Comparison of ENCODE assay signal across 13 cellular contexts in the genomic region with DNA sequence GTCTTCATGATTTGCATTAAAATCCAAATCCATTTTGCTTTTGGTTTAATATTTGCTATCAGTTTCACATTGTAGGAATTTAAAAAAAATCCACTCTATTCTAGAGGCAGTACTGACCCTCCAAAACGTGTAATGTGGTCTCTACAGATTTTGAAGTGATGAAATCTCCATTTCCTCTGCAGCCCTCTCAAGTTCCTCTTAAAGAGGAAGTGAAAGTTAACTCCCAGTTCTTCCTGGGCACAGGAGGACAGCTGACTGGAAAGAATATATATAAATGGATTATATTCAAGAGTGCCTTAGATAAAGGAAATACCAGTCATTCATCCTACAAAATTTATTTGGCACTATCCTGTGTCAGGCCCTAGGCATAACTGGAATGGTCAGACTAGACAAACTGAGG.
DNase-seq lines count a peak whose midpoint lies in the region; ATAC-seq and TF ChIP-seq lines count a peak whose summit lies in the region.
"Had no signal": no experiment of that assay in that cellular context is flagged by ENCODE, and none has a peak within 500 bp of the region (broad histone marks: within the 10 kb centered on the region; RNA-seq: fewer than 3 reads in every experiment).

No MANE protein-coding gene starts in this region.

- intact Hi-C loops in activated CD8-positive, alpha-beta T cell treated with anti-CD3 and anti-CD28 coated beads for 36 hours (cut with micrococcal nuclease): no loop called here
- intact Hi-C loops in spleen (cut with DNase I; ENCODE audit: low total_unique reads): no loop called here

- POLR2A ChIA-PET in activated CD8-positive, alpha-beta T cell treated with anti-CD3 and anti-CD28 coated beads, Interleukin-2, amount 10 ng/mL, durations not matched to agents 7 days and 5 days (lab: Charles Lee): interaction anchor here (0.9 kb wide), 1 partner anchor 10 kb away, joined by 5 read pairs; no protein-coding TSS in a partner anchor
- POLR2A ChIA-PET in activated CD8-positive, alpha-beta T cell treated with anti-CD3 and anti-CD28 coated beads for 36 hours (lab: Charles Lee): interaction anchor here (0.9 kb wide), 1 partner anchor 83 kb away, joined by 5 read pairs; no protein-coding TSS in a partner anchor

- no peak overlapping the region for H3K4me3 Mint-ChIP-seq in activated CD8-positive, alpha-beta T cell treated with anti-CD3 and anti-CD28 coated beads, Interleukin-2, amount 10 ng/mL, durations not matched to agents 7 days and 5 days
- H3K4me3 Mint-ChIP-seq in activated CD8-positive, alpha-beta T cell treated with anti-CD3 and anti-CD28 coated beads for 36 hours: no peak overlapping the region
- H3K4me3 Mint-ChIP-seq: activated CD4-positive, alpha-beta T cell treated with anti-CD3 and anti-CD28 coated beads for 36 hours had no signal

- H3K9me3 Mint-ChIP-seq in activated CD8-positive, alpha-beta T cell treated with anti-CD3 and anti-CD28 coated beads, Interleukin-2, amount 10 ng/mL, durations not matched to agents 7 days and 5 days (ENCODE audit: insufficient read depth): peaks cover 4% of the 10 kb centered on the region
- H3K9me3 Mint-ChIP-seq in activated CD8-positive, alpha-beta T cell treated with anti-CD3 and anti-CD28 coated beads for 36 hours: peaks cover 3% of the 10 kb centered on the region

- H2BK5ac ChIP-seq in mesenchymal stem cell (ENCODE audit: low read depth, low read length, poor library complexity, severe bottlenecking): no peak overlapping the region

- TF ChIP-seq POLR2A in gastroesophageal sphincter (IDR thresholded peaks at IDR 0.05): no peak
- no peak for TF ChIP-seq POLR2A in spleen (IDR thresholded peaks at IDR 0.05)

- no peak overlapping the region for H3K4ac ChIP-seq in mesenchymal stem cell (ENCODE audit: low read depth in 1 of 2, low read length in 2 of 2)

- H3K27ac ChIP-seq in gastroesophageal sphincter (no peak overlapping the region), spleen (peak overlapping the region in 5 of 8 donors; percentile 5 to 51 (median 17)), mesenchymal stem cell (ENCODE audit: low read length, poor library complexity, severe bottlenecking) (no peak overlapping the region)
- H3K27ac ChIP-seq: A549 had no signal

- H2AFZ ChIP-seq in mesenchymal stem cell (ENCODE audit: low read depth, low read length): no peak overlapping the region

- CTCF ChIA-PET in activated CD8-positive, alpha-beta T cell treated with anti-CD3 and anti-CD28 coated beads, Interleukin-2, amount 10 ng/mL, durations not matched to agents 7 days and 5 days (lab: Charles Lee): interaction anchor here (1.5 to 1.8 kb wide), 2 partner anchors 28 to 200 kb away, joined by 3 to 5 read pairs; no protein-coding TSS in a partner anchor
- CTCF ChIA-PET in activated CD8-positive, alpha-beta T cell treated with anti-CD3 and anti-CD28 coated beads for 36 hours (lab: Charles Lee): interaction anchor here (1.6 kb wide), 1 partner anchor 36 kb away, joined by 6 read pairs; no protein-coding TSS in a partner anchor

- H3K36me3 ChIP-seq in gastroesophageal sphincter (no peaks in the 10 kb centered on the region), spleen (no peaks in the 10 kb centered on the region), mesenchymal stem cell (ENCODE audit: control insufficient read depth in 1 of 2, insufficient read depth in 2 of 2, low read depth in 1 of 2, low read length in 2 of 2) (no peaks in the 10 kb centered on the region)
- H3K36me3 ChIP-seq: Peyer's patch had no signal

- no peak overlapping the region for H4K8ac ChIP-seq in mesenchymal stem cell (ENCODE audit: low read length)

- H3K27me3 Mint-ChIP-seq in activated CD8-positive, alpha-beta T cell treated with anti-CD3 and anti-CD28 coated beads, Interleukin-2, amount 10 ng/mL, durations not matched to agents 7 days and 5 days (ENCODE audit: low read depth): peaks cover 8% of the 10 kb centered on the region
- no peaks in the 10 kb centered on the region for H3K27me3 Mint-ChIP-seq in activated CD8-positive, alpha-beta T cell treated with anti-CD3 and anti-CD28 coated beads for 36 hours
- H3K27me3 Mint-ChIP-seq: activated CD4-positive, alpha-beta T cell treated with anti-CD3 and anti-CD28 coated beads for 36 hours had no signal

- peak; percentile 50 for ATAC-seq in activated CD8-positive, alpha-beta T cell treated with anti-CD3 and anti-CD28 coated beads, Interleukin-2, amount 10 ng/mL, durations not matched to agents 7 days and 5 days
- ATAC-seq in activated CD8-positive, alpha-beta T cell treated with anti-CD3 and anti-CD28 coated beads for 36 hours: no peak
- ATAC-seq in gastroesophageal sphincter: peak; percentile 53
- ATAC-seq: A549; stimulated activated naive CD8-positive, alpha-beta T cell treated with anti-CD3 and anti-CD28 coated beads, Interleukin-15, Interleukin-2, amounts not matched to agents 100 U/mL and 50 U/mL, for 24 hours had no signal

- no peak overlapping the region for H2BK120ac ChIP-seq in mesenchymal stem cell (ENCODE audit: low read depth, low read length)

- H3K4me3 ChIP-seq in gastroesophageal sphincter: no peak overlapping the region
- H3K4me3 ChIP-seq in spleen: no peak overlapping the region
- H3K4me3 ChIP-seq in mesenchymal stem cell (ENCODE audit: insufficient read depth in 1 of 2, low read depth in 1 of 2, low read length in 2 of 2): no peak overlapping the region
- H3K4me3 ChIP-seq: A549, Peyer's patch had no signal

- no peak overlapping the region for H3K14ac ChIP-seq in mesenchymal stem cell (ENCODE audit: low read length in 2 of 2)

- H2BK15ac ChIP-seq in mesenchymal stem cell (ENCODE audit: low read depth, poor library complexity, severe bottlenecking): no peak overlapping the region

- H3K27me3 ChIP-seq in gastroesophageal sphincter (no peaks in the 10 kb centered on the region), spleen (replicated peaks in 1 of 7) (no peaks in the 10 kb centered on the region), mesenchymal stem cell (ENCODE audit: control insufficient read depth in 1 of 2, insufficient read depth in 1 of 2, low read length in 2 of 2) (peaks cover 0 to 3% of the 10 kb centered on the region in 2 experiments)
- H3K27me3 ChIP-seq: Peyer's patch had no signal

- peaks cover 33% of the 10 kb centered on the region for H3K4me1 Mint-ChIP-seq in activated CD8-positive, alpha-beta T cell treated with anti-CD3 and anti-CD28 coated beads, Interleukin-2, amount 10 ng/mL, durations not matched to agents 7 days and 5 days (ENCODE audit: low read depth)
- peaks cover 29% of the 10 kb centered on the region for H3K4me1 Mint-ChIP-seq in activated CD8-positive, alpha-beta T cell treated with anti-CD3 and anti-CD28 coated beads for 36 hours (ENCODE audit: low read depth)

- WGBS in gastroesophageal sphincter (ENCODE audit: low coverage in 1 of 2), 2 donors: 0 to 13% methylated on average over 1 of the region's 1 CpG
- WGBS in spleen, 5 donors: 0 to 2% (median 2%) methylated on average over 1 of the region's 1 CpG
- WGBS in mesenchymal stem cell: 0% methylated on average over 1 of the region's 1 CpG

- H3K4me1 ChIP-seq in gastroesophageal sphincter (no peaks in the 10 kb centered on the region), spleen (peaks cover 14 to 41% (median 28%) of the 10 kb centered on the region in 6 donors), mesenchymal stem cell (ENCODE audit: control insufficient read depth, insufficient read depth, low read depth, low read length) (no peaks in the 10 kb centered on the region)
- H3K4me1 ChIP-seq: A549 had no signal

- no peaks in the 10 kb centered on the region for H3K9me3 ChIP-seq in gastroesophageal sphincter
- no peaks in the 10 kb centered on the region for H3K9me3 ChIP-seq in spleen
- no peaks in the 10 kb centered on the region for H3K9me3 ChIP-seq in mesenchymal stem cell (ENCODE audit: control insufficient read depth, low read length)
- H3K9me3 ChIP-seq: A549, Peyer's patch had no signal

- no peak overlapping the region for H2AK5ac ChIP-seq in mesenchymal stem cell (ENCODE audit: low read length, severe bottlenecking)

- H3K9ac ChIP-seq in mesenchymal stem cell (ENCODE audit: low read length): no peak overlapping the region

- no peak for DNase-seq in activated CD8-positive, alpha-beta T cell treated with anti-CD3 and anti-CD28 coated beads, Interleukin-2, amount 10 ng/mL, durations not matched to agents 7 days and 5 days
- DNase-seq in activated CD8-positive, alpha-beta T cell treated with anti-CD3 and anti-CD28 coated beads for 36 hours: no peak
- DNase-seq in NOMO-1 (lab: John Stamatoyannopoulos, UW; ENCODE audit: unreplicated experiment in 2 of 2): peak; percentile 71 to 96
- DNase-seq in spleen: no peak
- no peak for DNase-seq in mesenchymal stem cell
- DNase-seq in effector CD8-positive, alpha-beta T cell (lab: John Stamatoyannopoulos, UW): no peak
- DNase-seq in inferior parietal cortex (ENCODE audit: extremely low spot score): no peak
- DNase-seq: mammary epithelial cell; Peyer's patch; stimulated activated naive CD8-positive, alpha-beta T cell treated with anti-CD3 and anti-CD28 coated beads, Interleukin-15, Interleukin-2, amounts not matched to agents 100 U/mL and 50 U/mL, for 24 hours had no signal

- TF ChIP-seq EP300 in gastroesophageal sphincter (IDR thresholded peaks at IDR 0.05): no peak

- H3K27ac Mint-ChIP-seq in activated CD8-positive, alpha-beta T cell treated with anti-CD3 and anti-CD28 coated beads, Interleukin-2, amount 10 ng/mL, durations not matched to agents 7 days and 5 days: no peak overlapping the region
- no peak overlapping the region for H3K27ac Mint-ChIP-seq in activated CD8-positive, alpha-beta T cell treated with anti-CD3 and anti-CD28 coated beads for 36 hours

- no peaks in the 10 kb centered on the region for H3K79me1 ChIP-seq in mesenchymal stem cell (replicated peaks; ENCODE audit: low read length, poor library complexity, severe bottlenecking)

- no peak overlapping the region for H3K18ac ChIP-seq in mesenchymal stem cell (ENCODE audit: low read depth in 1 of 2, low read length in 2 of 2)

- H4K91ac ChIP-seq in mesenchymal stem cell (ENCODE audit: low read length): no peak overlapping the region

- no peak for TF ChIP-seq CTCF in activated CD8-positive, alpha-beta T cell treated with anti-CD3 and anti-CD28 coated beads for 36 hours (IDR thresholded peaks at IDR 0.05)
- TF ChIP-seq CTCF in gastroesophageal sphincter (IDR thresholded peaks at IDR 0.05) (no peak), spleen (IDR thresholded peaks at IDR 0.05 in 8 of 11, conservative IDR thresholded peaks at IDR 0.05 in 3 of 11) (no peak)

- no peak overlapping the region for H3K4me2 ChIP-seq in mesenchymal stem cell (ENCODE audit: low read length, poor library complexity, severe bottlenecking)
- H3K4me2 ChIP-seq: A549 had no signal

- peaks cover 7% of the 10 kb centered on the region for H3K36me3 Mint-ChIP-seq in activated CD8-positive, alpha-beta T cell treated with anti-CD3 and anti-CD28 coated beads, Interleukin-2, amount 10 ng/mL, durations not matched to agents 7 days and 5 days (ENCODE audit: low read depth)
- H3K36me3 Mint-ChIP-seq in activated CD8-positive, alpha-beta T cell treated with anti-CD3 and anti-CD28 coated beads for 36 hours (ENCODE audit: low read depth): no peaks in the 10 kb centered on the region

- H2BK12ac ChIP-seq in mesenchymal stem cell (ENCODE audit: low read length in 2 of 2): no peak overlapping the region

- H3K23ac ChIP-seq in mesenchymal stem cell (ENCODE audit: low read length in 2 of 2): no peak overlapping the region

Comparison
In these comparisons a context has a peak if more than half of its experiments do, and no peak if none do; other contexts are left out.
1. DNase-seq: peak in NOMO-1 (2 of 2); none in activated CD8-positive, alpha-beta T cell treated with anti-CD3 and anti-CD28 coated beads, Interleukin-2, amount 10 ng/mL, durations not matched to agents 7 days and 5 days (single experiment), activated CD8-positive, alpha-beta T cell treated with anti-CD3 and anti-CD28 coated beads for 36 hours (single experiment), spleen (single experiment), mesenchymal stem cell (single experiment), effector CD8-positive, alpha-beta T cell (single experiment) and inferior parietal cortex (single experiment).
2. H3K27ac ChIP-seq: peak in spleen (5 of 8); none in gastroesophageal sphincter (0 of 4) and mesenchymal stem cell (single experiment).